ENCODE assay signal across 24 cellular contexts in genomic region chr14:101031186-101031585, GRCh38.
"Had no signal": no experiment of that assay in that cellular context is flagged by ENCODE, and none has a peak within 500 bp of the region (broad histone marks: within the 10 kb centered on the region; RNA-seq: fewer than 3 reads in every experiment).

No MANE protein-coding gene starts in this region.

- H3K27ac ChIP-seq: esophagus muscularis mucosa, suprapubic skin, tibial artery, WERI-Rb-1 had no signal

- H3K4me1 ChIP-seq: esophagus muscularis mucosa, suprapubic skin, tibial artery had no signal

- H3K9me3 Mint-ChIP-seq: activated T-helper 1 cell treated with anti-CD3 and anti-CD28 coated beads, Interleukin-12 subunit alpha, Interleukin-12 subunit beta, Interleukin-2, Interleukin-4 antibody, amounts not matched to agents 30 ng/mL and 10 ng/mL and 1 ng/mL, durations not matched to agents 14 hours and 24 hours and 36 hours; nephron had no signal

- DNase-seq: activated CD4-positive, alpha-beta T cell treated with anti-CD3 and anti-CD28 coated beads for 48 hours; activated CD4-positive, alpha-beta T cell treated with anti-CD3 and anti-CD28 coated beads, Interleukin-2, amount 50 U/mL, for 48 hours; activated CD8-positive, alpha-beta memory T cell treated with anti-CD3 and anti-CD28 coated beads for 24 hours; activated CD8-positive, alpha-beta memory T cell treated with anti-CD3 and anti-CD28 coated beads, Interleukin-2, amount 50 U/mL, for 4 hours; activated effector memory CD4-positive, alpha-beta T cell treated with anti-CD3 and anti-CD28 coated beads, Interleukin-2, amount 50 U/mL, for 16 hours; activated naive CD4-positive, alpha-beta T cell treated with anti-CD3 and anti-CD28 coated beads, Interleukin-2, amount 50 U/mL, for 16 hours; activated T-cell treated with anti-CD3 and anti-CD28 coated beads, Interleukin-2, amount 50 U/mL, for 1 hour; amniotic stem cell; central memory CD4-positive, alpha-beta T cell; dermis blood vessel endothelial cell; effector CD4-positive, alpha-beta T cell; foreskin melanocyte; left ventricle myocardium superior; mammary epithelial cell; stimulated activated naive CD4-positive, alpha-beta T cell; T-helper 9 cell; WERI-Rb-1 had no signal

- H3K36me3 ChIP-seq: esophagus muscularis mucosa, suprapubic skin, tibial artery, WERI-Rb-1 had no signal

- H3K27ac Mint-ChIP-seq: activated T-helper 1 cell treated with anti-CD3 and anti-CD28 coated beads, Interleukin-12 subunit alpha, Interleukin-12 subunit beta, Interleukin-2, Interleukin-4 antibody, amounts not matched to agents 30 ng/mL and 10 ng/mL and 1 ng/mL, durations not matched to agents 14 hours and 24 hours and 36 hours; nephron had no signal

- H3K9me3 ChIP-seq: esophagus muscularis mucosa, suprapubic skin, tibial artery had no signal

- H3K4me3 Mint-ChIP-seq: activated T-helper 1 cell treated with anti-CD3 and anti-CD28 coated beads, Interleukin-12 subunit alpha, Interleukin-12 subunit beta, Interleukin-2, Interleukin-4 antibody, amounts not matched to agents 30 ng/mL and 10 ng/mL and 1 ng/mL, durations not matched to agents 14 hours and 24 hours and 36 hours; nephron had no signal

- H3K27me3 ChIP-seq: esophagus muscularis mucosa, suprapubic skin, tibial artery had no signal

- ATAC-seq: activated CD4-positive, CD25-positive, alpha-beta regulatory T cell treated with anti-CD3 and anti-CD28 coated beads, Interleukin-2, amount 50 U/mL, for 24 hours; left ventricle myocardium superior had no signal

- H3K4me1 Mint-ChIP-seq: nephron had no signal

- FAIRE-seq: colon had no signal

- H3K4me3 ChIP-seq: esophagus muscularis mucosa, suprapubic skin, tibial artery had no signal
